17 cellular contexts compared by ENCODE assay signal in the genomic region with DNA sequence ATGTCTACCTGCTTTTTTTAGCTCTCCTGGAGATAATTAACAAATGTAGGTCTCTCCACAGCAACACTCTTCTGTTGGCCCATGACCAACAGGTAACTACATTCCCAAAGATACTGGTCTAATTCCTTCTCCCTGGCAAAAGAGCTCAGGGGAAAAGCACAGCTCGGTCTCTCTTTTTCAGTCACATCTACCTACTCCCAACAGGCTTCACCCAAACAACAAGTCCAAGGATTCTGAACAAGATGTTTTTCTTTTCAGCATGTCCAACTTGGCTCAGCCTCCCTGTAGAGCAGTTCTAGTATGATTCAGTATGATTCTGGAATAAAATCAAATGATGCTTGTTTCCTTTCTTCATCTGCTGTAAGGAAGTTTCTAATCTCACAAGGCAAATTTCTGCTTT.
"Had no signal": no experiment of that assay in that cellular context is flagged by ENCODE, and none has a peak within 500 bp of the region (broad histone marks: within the 10 kb centered on the region; RNA-seq: fewer than 3 reads in every experiment).

No MANE protein-coding gene starts in this region.

- H3K27ac Mint-ChIP-seq: activated naive CD8-positive, alpha-beta T cell treated with anti-CD3 and anti-CD28 coated beads, Interleukin-2, amount 10 ng/mL, durations not matched to agents 7 days and 5 days; naive thymus-derived CD8-positive, alpha-beta T cell; progenitor cell of endocrine pancreas had no signal

- H3K4me3 Mint-ChIP-seq: activated naive CD8-positive, alpha-beta T cell treated with anti-CD3 and anti-CD28 coated beads, Interleukin-2, amount 10 ng/mL, durations not matched to agents 7 days and 5 days; naive thymus-derived CD8-positive, alpha-beta T cell had no signal

- DNase-seq: activated CD4-positive, alpha-beta T cell treated with anti-CD3 and anti-CD28 coated beads, Interleukin-2, amount 50 U/mL, for 1 hour; activated CD8-positive, alpha-beta memory T cell treated with anti-CD3 and anti-CD28 coated beads for 24 hours; activated gamma-delta T cell treated with Interleukin-2 at 50 U/mL for 16 hours; activated naive CD8-positive, alpha-beta T cell treated with anti-CD3 and anti-CD28 coated beads, Interleukin-2, amount 10 ng/mL, durations not matched to agents 7 days and 5 days; erythroblast; islet precursor cell; naive thymus-derived CD8-positive, alpha-beta T cell; nucleus accumbens; right cardiac atrium; small intestine; stimulated activated CD4-positive, alpha-beta T cell treated with anti-CD3 and anti-CD28 coated beads, Interleukin-4, amount 100 ng/mL, for 24 hours; stimulated activated naive CD4-positive, alpha-beta T cell; T-helper 1 cell; T1000 had no signal

- H3K27me3 Mint-ChIP-seq: activated naive CD8-positive, alpha-beta T cell treated with anti-CD3 and anti-CD28 coated beads, Interleukin-2, amount 10 ng/mL, durations not matched to agents 7 days and 5 days; naive thymus-derived CD8-positive, alpha-beta T cell; progenitor cell of endocrine pancreas had no signal

- H3K36me3 Mint-ChIP-seq: activated naive CD8-positive, alpha-beta T cell treated with anti-CD3 and anti-CD28 coated beads, Interleukin-2, amount 10 ng/mL, durations not matched to agents 7 days and 5 days; naive thymus-derived CD8-positive, alpha-beta T cell had no signal

- ATAC-seq: activated CD4-positive, CD25-positive, alpha-beta regulatory T cell treated with anti-CD3 and anti-CD28 coated beads, Interleukin-2, amount 50 U/mL, for 24 hours; left lobe of liver; naive thymus-derived CD8-positive, alpha-beta T cell; right cardiac atrium had no signal

- H3K4me1 Mint-ChIP-seq: activated naive CD8-positive, alpha-beta T cell treated with anti-CD3 and anti-CD28 coated beads, Interleukin-2, amount 10 ng/mL, durations not matched to agents 7 days and 5 days; naive thymus-derived CD8-positive, alpha-beta T cell had no signal
